Comparison of ENCODE assay signal across 1 cellular context in the genomic region with DNA sequence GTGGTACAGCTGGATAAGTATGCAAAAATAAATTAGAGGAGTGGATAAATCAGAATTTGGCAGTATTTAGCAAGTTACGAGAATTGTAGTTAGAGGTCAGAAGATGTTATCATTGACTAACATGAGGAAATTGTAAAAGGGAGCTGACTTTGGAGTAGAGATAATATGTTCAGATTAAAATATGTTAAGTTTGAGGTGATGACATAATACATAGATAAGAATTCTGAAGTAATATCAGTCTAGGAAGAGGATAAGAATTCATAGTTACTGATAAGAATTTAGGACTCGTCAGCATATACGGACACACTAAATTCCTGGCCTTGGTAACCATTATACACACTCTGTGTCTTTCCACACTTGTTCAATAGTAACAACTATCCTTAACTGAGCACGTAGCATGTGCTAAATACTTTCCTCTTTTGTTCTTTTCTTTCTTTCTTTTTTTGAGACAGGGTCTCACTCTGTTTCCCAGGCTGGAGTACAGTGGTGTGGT.
A peak's percentile ranks its signal among the peaks of the same experiment; 100 is the strongest.
TF ChIP-seq lines count a peak whose summit lies in the region.

No MANE protein-coding gene starts in this region.

TF ChIP-seq in A549, 52 proteins besides CTCF, POLR2A, EP300 and RAD21:
- TF ChIP-seq MAFK (IDR thresholded peaks at IDR 0.05; ENCODE audit: partially characterized antibody) (peak; percentile 8), RNF2 (IDR thresholded peaks at IDR 0.05; ENCODE audit: borderline replicate concordance, low read depth) (no peak)
- TF ChIP-seq, protein P1, sequence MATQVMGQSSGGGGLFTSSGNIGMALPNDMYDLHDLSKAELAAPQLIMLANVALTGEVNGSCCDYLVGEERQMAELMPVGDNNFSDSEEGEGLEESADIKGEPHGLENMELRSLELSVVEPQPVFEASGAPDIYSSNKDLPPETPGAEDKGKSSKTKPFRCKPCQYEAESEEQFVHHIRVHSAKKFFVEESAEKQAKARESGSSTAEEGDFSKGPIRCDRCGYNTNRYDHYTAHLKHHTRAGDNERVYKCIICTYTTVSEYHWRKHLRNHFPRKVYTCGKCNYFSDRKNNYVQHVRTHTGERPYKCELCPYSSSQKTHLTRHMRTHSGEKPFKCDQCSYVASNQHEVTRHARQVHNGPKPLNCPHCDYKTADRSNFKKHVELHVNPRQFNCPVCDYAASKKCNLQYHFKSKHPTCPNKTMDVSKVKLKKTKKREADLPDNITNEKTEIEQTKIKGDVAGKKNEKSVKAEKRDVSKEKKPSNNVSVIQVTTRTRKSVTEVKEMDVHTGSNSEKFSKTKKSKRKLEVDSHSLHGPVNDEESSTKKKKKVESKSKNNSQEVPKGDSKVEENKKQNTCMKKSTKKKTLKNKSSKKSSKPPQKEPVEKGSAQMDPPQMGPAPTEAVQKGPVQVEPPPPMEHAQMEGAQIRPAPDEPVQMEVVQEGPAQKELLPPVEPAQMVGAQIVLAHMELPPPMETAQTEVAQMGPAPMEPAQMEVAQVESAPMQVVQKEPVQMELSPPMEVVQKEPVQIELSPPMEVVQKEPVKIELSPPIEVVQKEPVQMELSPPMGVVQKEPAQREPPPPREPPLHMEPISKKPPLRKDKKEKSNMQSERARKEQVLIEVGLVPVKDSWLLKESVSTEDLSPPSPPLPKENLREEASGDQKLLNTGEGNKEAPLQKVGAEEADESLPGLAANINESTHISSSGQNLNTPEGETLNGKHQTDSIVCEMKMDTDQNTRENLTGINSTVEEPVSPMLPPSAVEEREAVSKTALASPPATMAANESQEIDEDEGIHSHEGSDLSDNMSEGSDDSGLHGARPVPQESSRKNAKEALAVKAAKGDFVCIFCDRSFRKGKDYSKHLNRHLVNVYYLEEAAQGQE (IDR thresholded peaks at IDR 0.05), result no peak
